Comparison of ENCODE assay signal across 8 cellular contexts in genomic region chr1:178310685-178311105, GRCh38.
A peak's percentile ranks its signal among the peaks of the same experiment; 100 is the strongest.
DNase-seq lines count a peak whose midpoint lies in the region; ATAC-seq and TF ChIP-seq lines count a peak whose summit lies in the region.

No MANE protein-coding gene starts in this region.

- BruUV-seq in A673 (replicated peaks; lab: Mats Ljungman, UMichigan) = no TSS peak

- H3K4me3 Mint-ChIP-seq in osteocyte (ENCODE audit: unreplicated experiment) = no peak overlapping the region

- no peaks in the 10 kb centered on the region for H3K4me1 ChIP-seq in A673 (ENCODE audit: insufficient read depth, low read length, poor library complexity, severe bottlenecking)

- no peaks in the 10 kb centered on the region for H3K36me3 Mint-ChIP-seq in osteocyte (ENCODE audit: unreplicated experiment)

- H3K4me1 Mint-ChIP-seq in osteocyte (ENCODE audit: unreplicated experiment) = peaks cover 11% of the 10 kb centered on the region

- intact Hi-C loops in A673 (cut with micrococcal nuclease; ENCODE audit: unreplicated experiment) = loop anchor here (5.0 kb wide), 1 partner anchor 232 kb away; no protein-coding TSS in a partner anchor

- peak; percentile 81 for ATAC-seq in HG02973 (IDR thresholded peaks at IDR 0.05; ENCODE audit: unreplicated experiment)

- no peaks in the 10 kb centered on the region for H3K36me3 ChIP-seq in A673 (ENCODE audit: insufficient read depth, low read length, poor library complexity, severe bottlenecking)

- H3K9me3 ChIP-seq in A673 (ENCODE audit: low read depth, low read length, poor library complexity, severe bottlenecking) = no peaks in the 10 kb centered on the region

- H3K9me3 Mint-ChIP-seq in osteocyte (ENCODE audit: unreplicated experiment) = peaks cover under 1% of the 10 kb centered on the region

- H3K27me3 ChIP-seq in A673 (replicated peaks; ENCODE audit: insufficient read depth, low read depth, low read length, poor library complexity) = no peaks in the 10 kb centered on the region

- H3K27ac Mint-ChIP-seq in osteocyte (ENCODE audit: unreplicated experiment) = peak overlapping the region; percentile 74

- no peaks in the 10 kb centered on the region for H3K27me3 Mint-ChIP-seq in osteocyte (ENCODE audit: unreplicated experiment)

- peak; percentile 84 for DNase-seq in A673 (ENCODE audit: low spot score)
- DNase-seq in NCI-H187 (lab: John Stamatoyannopoulos, UW) = peak; percentile 52 to 76
- peak; percentile 79 for DNase-seq in SW480 (ENCODE audit: low spot score)
- DNase-seq in fibroblast of villous mesenchyme (ENCODE audit: low read depth) = peak; percentile 83
- DNase-seq in osteocyte (ENCODE audit: extremely low spot score, unreplicated experiment) = no peak
- DNase-seq in stimulated activated CD4-positive, alpha-beta T cell treated with anti-CD3 and anti-CD28 coated beads, Interleukin-15, amount 100 ng/mL, for 24 hours = no peak

- H3K27ac ChIP-seq in A673 (ENCODE audit: low read depth, low read length, poor library complexity, severe bottlenecking) = no peak overlapping the region

- POLR2A ChIA-PET in A673 (lab: Charles Lee; ENCODE audit: low non-redundant PET) = interaction anchor here (0.8 kb wide), 1 partner anchor 196 kb away, joined by 3 read pairs; no protein-coding TSS in a partner anchor

- H3K4me3 ChIP-seq in A673 (ENCODE audit: low read depth, low read length, poor library complexity, severe bottlenecking) (no peak overlapping the region), GM12875 (ENCODE audit: low read depth, low read length) (no peak overlapping the region), fibroblast of villous mesenchyme (ENCODE audit: low read depth, low read length) (no peak overlapping the region)

- TF ChIP-seq CTCF in A673 (conservative IDR thresholded peaks at IDR 0.05; ENCODE audit: low read depth, low read length) (peak; percentile 74), GM12875 (IDR thresholded peaks at IDR 0.05; ENCODE audit: borderline replicate concordance, insufficient read depth, low read depth, low read length) (peak; percentile 51; the same call in 1 of the 2 replicates), fibroblast of villous mesenchyme (IDR thresholded peaks at IDR 0.05; ENCODE audit: insufficient read depth, low read depth, low read length) (peak; percentile 74), osteocyte (IDR thresholded peaks at IDR 0.05) (peak; percentile 78)

- CTCF ChIA-PET in A673 (lab: Charles Lee) = interaction anchor here (0.5 to 1.6 kb wide), 9 partner anchors 11 to 443 kb away, joined by 3 to 14 read pairs (median 5); no protein-coding TSS in a partner anchor

Comparison
In these comparisons a context has a peak if more than half of its experiments do, and no peak if none do; other contexts are left out.
1. DNase-seq: peak in A673 (single experiment), NCI-H187 (2 of 2), SW480 (single experiment) and fibroblast of villous mesenchyme (single experiment); none in osteocyte (single experiment) and stimulated activated CD4-positive, alpha-beta T cell treated with anti-CD3 and anti-CD28 coated beads, Interleukin-15, amount 100 ng/mL, for 24 hours (single experiment).
2. Peak in every context shown above with its lines, with median percentiles within 50 percentile points of each other: CTCF ChIP-seq.